8 cellular contexts compared by ENCODE assay signal in genomic region chr19:58387338-58388174, GRCh38.
DNase-seq lines count a peak whose midpoint lies in the region; ATAC-seq and TF ChIP-seq lines count a peak whose summit lies in the region.

No MANE protein-coding gene starts in this region.

- TF ChIP-seq CTCF in GM13977 (IDR thresholded peaks at IDR 0.05; ENCODE audit: extremely low read depth, insufficient read depth, missing control alignments), result peak; percentile 12
- no peak for TF ChIP-seq CTCF in neutrophil (IDR thresholded peaks at IDR 0.05)
- no peak for TF ChIP-seq CTCF in GM20000 (IDR thresholded peaks at IDR 0.05; ENCODE audit: extremely low read depth, missing control alignments)

- in situ Hi-C loops in GM13977 (cut with MboI; ENCODE audit: low pct_unique_long_range_greater_than_20kb, low sequenced_read_pairs, unreplicated experiment), result no loop called here

- peak overlapping the region; percentile 78 for H3K27ac ChIP-seq in neutrophil

- ATAC-seq in GM18873 (IDR thresholded peaks at IDR 0.05; ENCODE audit: low FRiP score, unreplicated experiment), result no peak

- peak overlapping the region; percentile 99 for H3K9ac ChIP-seq in NT2/D1 (ENCODE audit: insufficient read length, low read depth)
- peak overlapping the region; percentile 85 for H3K9ac ChIP-seq in endocrine pancreas (ENCODE audit: control insufficient read depth, insufficient read depth, low read length)

- no peak for DNase-seq in GM13977 (ENCODE audit: low spot score)
- no peak for DNase-seq in NT2/D1 (ENCODE audit: low read depth, low spot score)
- no peak for DNase-seq in NCI-H345 (lab: John Stamatoyannopoulos, UW)
- DNase-seq in GM20000 (ENCODE audit: low spot score), result no peak
- no peak for DNase-seq in HPDE6-E6E7 (ENCODE audit: extremely low spot score)

- H3K27me3 ChIP-seq in NT2/D1 (ENCODE audit: insufficient read depth, insufficient read length) (no peaks in the 10 kb centered on the region), endocrine pancreas (ENCODE audit: control insufficient read depth, insufficient read depth, low read length) (no peaks in the 10 kb centered on the region), neutrophil (no peaks in the 10 kb centered on the region)

- peak overlapping the region; percentile 91 for H3K4me3 ChIP-seq in NT2/D1 (ENCODE audit: insufficient read length, low read depth)
- peak overlapping the region; percentile 75 for H3K4me3 ChIP-seq in endocrine pancreas (ENCODE audit: control insufficient read depth, insufficient read depth, low read length)
- H3K4me3 ChIP-seq in neutrophil (ENCODE audit: low read depth in 1 of 2, low read length in 1 of 2), result peak overlapping the region; percentile 69 to 88

- H3K9me3 ChIP-seq in NT2/D1 (ENCODE audit: insufficient read depth, low read length), result no peaks in the 10 kb centered on the region
- no peaks in the 10 kb centered on the region for H3K9me3 ChIP-seq in endocrine pancreas (ENCODE audit: control insufficient read depth, low read length)
- H3K9me3 ChIP-seq in neutrophil, result no peaks in the 10 kb centered on the region

- H3K36me3 ChIP-seq in NT2/D1 (ENCODE audit: insufficient read depth, insufficient read length, low read length), result peaks cover 43% of the 10 kb centered on the region
- no peaks in the 10 kb centered on the region for H3K36me3 ChIP-seq in endocrine pancreas (ENCODE audit: control insufficient read depth, insufficient read depth, low read length)
- no peaks in the 10 kb centered on the region for H3K36me3 ChIP-seq in neutrophil

- H3K4me1 ChIP-seq in NT2/D1 (ENCODE audit: insufficient read depth, insufficient read length) (peaks cover 5% of the 10 kb centered on the region), endocrine pancreas (ENCODE audit: control insufficient read depth, insufficient read depth, low read length) (no peaks in the 10 kb centered on the region), neutrophil (ENCODE audit: control insufficient read depth in 1 of 2, insufficient read depth in 1 of 2, low read depth in 1 of 2, low read length in 1 of 2) (peaks cover 20 to 21% of the 10 kb centered on the region in 2 experiments)
